Comparison of ENCODE assay signal across 23 cellular contexts in genomic region chr10:43050011-43050410, GRCh38.
"Had no signal": no experiment of that assay in that cellular context is flagged by ENCODE, and none has a peak within 500 bp of the region (broad histone marks: within the 10 kb centered on the region; RNA-seq: fewer than 3 reads in every experiment).

No MANE protein-coding gene starts in this region.

- H3K36me3 ChIP-seq: colonic mucosa, esophagus squamous epithelium, gastrocnemius medialis, heart right ventricle, left lung, lower lobe of right lung had no signal

- H3K4me3 ChIP-seq: colonic mucosa, esophagus squamous epithelium, gastrocnemius medialis, heart right ventricle, left lung, lower lobe of right lung, mucosa of descending colon had no signal

- FAIRE-seq: endometrium, islet of Langerhans, keratinocyte had no signal

- ATAC-seq: effector memory CD8-positive, alpha-beta T cell; esophagus mucosa; gastrocnemius medialis; left cardiac atrium; left lung; left ventricle myocardium superior; lower lobe of right lung; mucosa of descending colon had no signal

- DNase-seq: colonic mucosa; cortex of kidney; effector CD8-positive, alpha-beta T cell; effector memory CD8-positive, alpha-beta T cell; erythroblast; esophagus squamous epithelium; foreskin fibroblast; foreskin melanocyte; gastrocnemius medialis; heart right ventricle; hippocampal formation; left cardiac atrium; lower lobe of right lung; mesenchymal stem cell; mucosa of descending colon; naive B cell had no signal

- H3K4me1 ChIP-seq: colonic mucosa, esophagus squamous epithelium, gastrocnemius medialis, heart right ventricle, left lung, lower lobe of right lung had no signal

- H3K9me3 ChIP-seq: colonic mucosa, esophagus squamous epithelium, gastrocnemius medialis, left lung, lower lobe of right lung, mucosa of descending colon had no signal

- H3K27me3 ChIP-seq: colonic mucosa, gastrocnemius medialis had no signal

- H3K27ac ChIP-seq: colonic mucosa, epithelial cell of prostate, esophagus squamous epithelium, gastrocnemius medialis, heart right ventricle, left lung, lower lobe of right lung had no signal
